ENCODE assay signal across 1 cellular context in the genomic region with DNA sequence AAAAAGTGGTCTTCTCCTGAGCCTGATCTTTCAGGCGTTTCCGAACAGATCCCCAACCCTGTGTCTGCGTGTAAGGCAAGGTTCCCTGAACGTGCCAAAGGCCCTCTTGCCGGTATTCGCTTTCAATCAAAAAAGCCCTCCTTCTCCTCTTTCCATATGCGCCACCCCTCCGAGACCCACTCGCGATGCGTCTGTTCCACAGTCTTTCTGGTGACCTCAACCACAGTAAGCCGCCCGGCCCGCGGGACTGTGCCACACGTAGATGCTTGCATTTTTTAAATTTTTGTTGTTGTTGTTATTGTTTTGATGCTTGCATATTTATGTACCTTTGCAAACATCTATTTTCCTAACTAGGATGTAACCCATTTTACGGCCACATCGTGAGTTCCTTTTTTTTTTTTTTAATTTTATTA.
TF ChIP-seq lines count a peak whose summit lies in the region.

No MANE protein-coding gene starts in this region.

TF ChIP-seq in endothelial cell of umbilical vein, 7 proteins besides CTCF, POLR2A, EP300 and RAD21:
- TF ChIP-seq GATA2 (IDR thresholded peaks at IDR 0.05; ENCODE audit: insufficient read depth, insufficient read length, low read depth, low read length), result no peak
- no peak for TF ChIP-seq JUN (IDR thresholded peaks at IDR 0.05; ENCODE audit: borderline replicate concordance, insufficient read depth, insufficient read length, low read depth)
- TF ChIP-seq MYC (IDR thresholded peaks at IDR 0.05; ENCODE audit: low read depth, low read length), result no peak
- no peak for TF ChIP-seq POLR2AphosphoS5 (IDR thresholded peaks at IDR 0.05; ENCODE audit: insufficient read depth, low read depth, low read length)
- no peak for TF ChIP-seq EZH2 (IDR thresholded peaks at IDR 0.05; ENCODE audit: borderline replicate concordance, low read depth, low read length, severe bottlenecking)
- TF ChIP-seq, protein P1, sequence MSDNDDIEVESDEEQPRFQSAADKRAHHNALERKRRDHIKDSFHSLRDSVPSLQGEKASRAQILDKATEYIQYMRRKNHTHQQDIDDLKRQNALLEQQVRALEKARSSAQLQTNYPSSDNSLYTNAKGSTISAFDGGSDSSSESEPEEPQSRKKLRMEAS (IDR thresholded peaks at IDR 0.05; ENCODE audit: insufficient read depth, insufficient read length), result no peak
- no peak for TF ChIP-seq FOS (IDR thresholded peaks at IDR 0.05; ENCODE audit: borderline replicate concordance, insufficient read depth, low read length)
